In the genomic region with DNA sequence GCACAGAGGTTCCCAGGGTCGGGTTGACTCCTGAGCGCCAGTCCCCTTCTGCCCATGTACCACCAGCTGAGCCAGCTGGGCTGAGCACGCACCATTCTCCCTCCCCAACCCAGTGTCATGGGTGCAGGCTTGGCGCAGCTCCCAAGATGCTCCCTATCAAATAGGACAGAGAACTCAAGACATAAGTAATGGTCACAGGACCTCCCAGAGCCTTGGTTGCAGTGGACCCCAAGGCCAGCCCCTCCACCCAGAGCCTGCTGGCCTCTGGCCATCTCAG, we compare ENCODE assay signal across 1 cellular context.
TF ChIP-seq lines count a peak whose summit lies in the region.

No MANE protein-coding gene starts in this region.

TF ChIP-seq in SK-N-SH treated with all-trans-retinoic acid at 6 μM for 48 hours, 23 proteins besides CTCF, POLR2A, EP300 and RAD21:
- TF ChIP-seq ZFP30 (CRISPR knock-in tag; IDR thresholded peaks at IDR 0.05) (no peak), BACH2 (CRISPR knock-in tag; IDR thresholded peaks at IDR 0.05; ENCODE audit: borderline replicate concordance) (no peak), PPARA (CRISPR knock-in tag; IDR thresholded peaks at IDR 0.05; ENCODE audit: borderline replicate concordance) (no peak), ZNF8 (CRISPR knock-in tag; IDR thresholded peaks at IDR 0.05) (no peak), ZFP3 (CRISPR knock-in tag; IDR thresholded peaks at IDR 0.05) (no peak)
- TF ChIP-seq, protein P1, sequence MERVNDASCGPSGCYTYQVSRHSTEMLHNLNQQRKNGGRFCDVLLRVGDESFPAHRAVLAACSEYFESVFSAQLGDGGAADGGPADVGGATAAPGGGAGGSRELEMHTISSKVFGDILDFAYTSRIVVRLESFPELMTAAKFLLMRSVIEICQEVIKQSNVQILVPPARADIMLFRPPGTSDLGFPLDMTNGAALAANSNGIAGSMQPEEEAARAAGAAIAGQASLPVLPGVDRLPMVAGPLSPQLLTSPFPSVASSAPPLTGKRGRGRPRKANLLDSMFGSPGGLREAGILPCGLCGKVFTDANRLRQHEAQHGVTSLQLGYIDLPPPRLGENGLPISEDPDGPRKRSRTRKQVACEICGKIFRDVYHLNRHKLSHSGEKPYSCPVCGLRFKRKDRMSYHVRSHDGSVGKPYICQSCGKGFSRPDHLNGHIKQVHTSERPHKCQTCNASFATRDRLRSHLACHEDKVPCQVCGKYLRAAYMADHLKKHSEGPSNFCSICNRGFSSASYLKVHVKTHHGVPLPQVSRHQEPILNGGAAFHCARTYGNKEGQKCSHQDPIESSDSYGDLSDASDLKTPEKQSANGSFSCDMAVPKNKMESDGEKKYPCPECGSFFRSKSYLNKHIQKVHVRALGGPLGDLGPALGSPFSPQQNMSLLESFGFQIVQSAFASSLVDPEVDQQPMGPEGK (CRISPR knock-in tag; IDR thresholded peaks at IDR 0.05; ENCODE audit: borderline replicate concordance) = no peak
- TF ChIP-seq, protein P2, sequence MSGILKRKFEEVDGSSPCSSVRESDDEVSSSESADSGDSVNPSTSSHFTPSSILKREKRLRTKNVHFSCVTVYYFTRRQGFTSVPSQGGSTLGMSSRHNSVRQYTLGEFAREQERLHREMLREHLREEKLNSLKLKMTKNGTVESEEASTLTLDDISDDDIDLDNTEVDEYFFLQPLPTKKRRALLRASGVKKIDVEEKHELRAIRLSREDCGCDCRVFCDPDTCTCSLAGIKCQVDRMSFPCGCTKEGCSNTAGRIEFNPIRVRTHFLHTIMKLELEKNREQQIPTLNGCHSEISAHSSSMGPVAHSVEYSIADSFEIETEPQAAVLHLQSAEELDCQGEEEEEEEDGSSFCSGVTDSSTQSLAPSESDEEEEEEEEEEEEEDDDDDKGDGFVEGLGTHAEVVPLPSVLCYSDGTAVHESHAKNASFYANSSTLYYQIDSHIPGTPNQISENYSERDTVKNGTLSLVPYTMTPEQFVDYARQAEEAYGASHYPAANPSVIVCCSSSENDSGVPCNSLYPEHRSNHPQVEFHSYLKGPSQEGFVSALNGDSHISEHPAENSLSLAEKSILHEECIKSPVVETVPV (CRISPR knock-in tag; IDR thresholded peaks at IDR 0.05) = no peak
